Comparison of ENCODE assay signal across 8 cellular contexts in genomic region chr19:52637718-52638585, GRCh38. TPM values are rescaled to one million over a fixed set of nuclear protein-coding genes. Genes with fewer than 3 reads are reported as not detected.
DNase-seq lines count a peak whose midpoint lies in the region; ATAC-seq, FAIRE-seq and TF ChIP-seq lines count a peak whose summit lies in the region.

Gene ZNF83, minus strand, starts transcription at chr19:52638355.

- peak within 1 kb of the TSS; percentile 62 for H3K4me3 Mint-ChIP-seq in Calu3 (ENCODE audit: low read depth, unreplicated experiment)
- peak within 1 kb of the TSS; percentile 91 to 99 (median 96) for H3K4me3 Mint-ChIP-seq in naive thymus-derived CD8-positive, alpha-beta T cell
- H3K4me3 Mint-ChIP-seq in stimulated activated naive B cell treated with anti-CD40 and anti-IgM and Interleukin-4, amounts not matched to agents 10 μg/mL and 1 μg/mL and 100 μg/mL, for 72 hours: peak within 1 kb of the TSS; percentile 95

- H3K36me3 Mint-ChIP-seq in Calu3 (ENCODE audit: insufficient read depth, unreplicated experiment): peaks cover 10% of the 10 kb centered on the region
- H3K36me3 Mint-ChIP-seq in naive thymus-derived CD8-positive, alpha-beta T cell: peaks cover 11 to 20% (median 17%) of the 10 kb centered on the region in 3 donors
- H3K36me3 Mint-ChIP-seq in stimulated activated naive B cell treated with anti-CD40 and anti-IgM and Interleukin-4, amounts not matched to agents 10 μg/mL and 1 μg/mL and 100 μg/mL, for 72 hours: peaks cover 22 to 37% of the 10 kb centered on the region in 2 donors

- no peak for TF ChIP-seq RAD21 in Ishikawa (IDR thresholded peaks at IDR 0.05; ENCODE audit: low read depth)

- TF ChIP-seq CTCF in Calu3 (IDR thresholded peaks at IDR 0.05; ENCODE audit: unreplicated experiment) (no peak), fibroblast of mammary gland (conservative IDR thresholded peaks at IDR 0.05; ENCODE audit: control insufficient read depth, insufficient read depth, low read depth, low read length) (no peak)

- no peak for FAIRE-seq in RCC 7860 (lab: Jason Lieb, UNC)

- BruUV-seq in Calu3 (replicated peaks; lab: Mats Ljungman, UMichigan): TSS peak; percentile 80

- H3K27ac Mint-ChIP-seq in Calu3 (ENCODE audit: unreplicated experiment): peak within 1 kb of the TSS; percentile 1
- peak within 1 kb of the TSS; percentile 96 to 100 (median 98) for H3K27ac Mint-ChIP-seq in naive thymus-derived CD8-positive, alpha-beta T cell
- H3K27ac Mint-ChIP-seq in stimulated activated naive B cell treated with anti-CD40 and anti-IgM and Interleukin-4, amounts not matched to agents 10 μg/mL and 1 μg/mL and 100 μg/mL, for 72 hours: peak within 1 kb of the TSS; percentile 97

- DNase-seq in Calu3 (peak; percentile 78), RCC 7860 (ENCODE audit: low spot score) (peak; percentile 79), fibroblast of mammary gland (ENCODE audit: low read depth) (peak; percentile 91)
- peak; percentile 84 to 90 for DNase-seq in activated T-helper 1 cell treated with anti-CD3 and anti-CD28 coated beads, Interleukin-2, amount 50 U/mL, for 16 hours (ENCODE audit: low read depth in 1 of 2, low spot score in 1 of 2)
- peak; percentile 88 to 98 (median 94) for DNase-seq in naive thymus-derived CD8-positive, alpha-beta T cell
- peak; percentile 85 for DNase-seq in stimulated activated naive B cell treated with anti-CD40 and anti-IgM and Interleukin-4, amounts not matched to agents 10 μg/mL and 1 μg/mL and 100 μg/mL, for 72 hours

- CTCF ChIA-PET in Calu3 (lab: Charles Lee): no interaction called here

- no peaks in the 10 kb centered on the region for H3K4me1 Mint-ChIP-seq in Calu3 (ENCODE audit: low read depth, unreplicated experiment)
- peaks cover 14 to 34% (median 22%) of the 10 kb centered on the region in 4 donors for H3K4me1 Mint-ChIP-seq in naive thymus-derived CD8-positive, alpha-beta T cell
- peaks cover 12 to 18% of the 10 kb centered on the region in 2 donors for H3K4me1 Mint-ChIP-seq in stimulated activated naive B cell treated with anti-CD40 and anti-IgM and Interleukin-4, amounts not matched to agents 10 μg/mL and 1 μg/mL and 100 μg/mL, for 72 hours

- no peaks in the 10 kb centered on the region for H3K27me3 Mint-ChIP-seq in Calu3 (ENCODE audit: unreplicated experiment)
- H3K27me3 Mint-ChIP-seq in naive thymus-derived CD8-positive, alpha-beta T cell: no peaks in the 10 kb centered on the region
- no peaks in the 10 kb centered on the region for H3K27me3 Mint-ChIP-seq in stimulated activated naive B cell treated with anti-CD40 and anti-IgM and Interleukin-4, amounts not matched to agents 10 μg/mL and 1 μg/mL and 100 μg/mL, for 72 hours

- peak; percentile 82 for ATAC-seq in GM21528 (IDR thresholded peaks at IDR 0.05; ENCODE audit: low FRiP score, unreplicated experiment)
- peak; percentile 91 for ATAC-seq in naive thymus-derived CD8-positive, alpha-beta T cell
- peak; percentile 95 for ATAC-seq in stimulated activated naive B cell treated with anti-CD40 and anti-IgM and Interleukin-4, amounts not matched to agents 10 μg/mL and 1 μg/mL and 100 μg/mL, for 72 hours (replicated peaks)

- intact Hi-C loops in Calu3 (cut with micrococcal nuclease; ENCODE audit: unreplicated experiment): no loop called here

- TF ChIP-seq EP300 in Ishikawa (IDR thresholded peaks at IDR 0.05; ENCODE audit: borderline replicate concordance): no peak

- peaks cover 24% of the 10 kb centered on the region for H3K9me3 Mint-ChIP-seq in Calu3 (ENCODE audit: low read depth, unreplicated experiment)
- peaks cover 0 to 56% (median 18%) of the 10 kb centered on the region in 9 donors for H3K9me3 Mint-ChIP-seq in naive thymus-derived CD8-positive, alpha-beta T cell
- peaks cover 0 to 6% of the 10 kb centered on the region in 2 donors for H3K9me3 Mint-ChIP-seq in stimulated activated naive B cell treated with anti-CD40 and anti-IgM and Interleukin-4, amounts not matched to agents 10 μg/mL and 1 μg/mL and 100 μg/mL, for 72 hours

- POLR2A ChIA-PET in naive thymus-derived CD8-positive, alpha-beta T cell (lab: Charles Lee): interaction anchor here (0.7 to 1.5 kb wide), 3 partner anchors 23 to 67 kb away, joined by 3 to 10 read pairs (median 3); no protein-coding TSS in a partner anchor

- H3K4me3 ChIP-seq in fibroblast of mammary gland (ENCODE audit: control insufficient read depth, low read depth, low read length): peak within 1 kb of the TSS; percentile 71

TF ChIP-seq in Ishikawa, 13 proteins besides CTCF, POLR2A, EP300 and RAD21:
- no peak for TF ChIP-seq TEAD4 (IDR thresholded peaks at IDR 0.05)
- peak; percentile 54 for TF ChIP-seq MAX (IDR thresholded peaks at IDR 0.05)

RNA-seq across cellular contexts. Expression of gene ZNF83, which starts in this region (rescaled TPM):
- 5.3 and 9.5 TPM in 2 replicates for total RNA-seq in Calu3 (2022)
- 100 to 1,000 TPM; 112 to 113 TPM for total RNA-seq in naive thymus-derived CD8-positive, alpha-beta T cell
- polyA plus RNA-seq in naive thymus-derived CD8-positive, alpha-beta T cell: 10 to 100 TPM; 10.9 to 18.3 (median 13.8) TPM

Comparison
In these comparisons a context has a peak if more than half of its experiments do, and no peak if none do; other contexts are left out.
1. Peak in every context shown above with its lines: DNase-seq, ATAC-seq and H3K4me3 ChIP-seq.
2. RNA of gene ZNF83 (total RNA-seq): 112 to 113 TPM in naive thymus-derived CD8-positive, alpha-beta T cell; 5.3 to 9.5 TPM in Calu3; every median in the first group is over 10 times any median in the second.
3. H3K27ac Mint-ChIP-seq: peak in every context shown above with its lines; median percentile 98 in naive thymus-derived CD8-positive, alpha-beta T cell; 97 in stimulated activated naive B cell treated with anti-CD40 and anti-IgM and Interleukin-4, amounts not matched to agents 10 μg/mL and 1 μg/mL and 100 μg/mL, for 72 hours; 1 in Calu3.